In genomic region chr3:185688808-185689207, GRCh38 we compare ENCODE assay signal across 8 cellular contexts.
DNase-seq lines count a peak whose midpoint lies in the region; ATAC-seq and TF ChIP-seq lines count a peak whose summit lies in the region.

No MANE protein-coding gene starts in this region.

- in situ Hi-C loops in HAP-1 (cut with MboI; ENCODE audit: low sequenced_read_pairs): no loop called here

- no peaks in the 10 kb centered on the region for H3K9me2 ChIP-seq in hepatocyte (replicated peaks; ENCODE audit: insufficient read depth)

- whole genome bisulfite sequencing in hepatocyte (ENCODE audit: low lambda C conversion rate, missing lambda C conversion rate): 68% methylated on average over 4 of the region's 4 CpGs

- H3K4me2 ChIP-seq in hepatocyte: no peak overlapping the region

- H3K79me2 ChIP-seq in hepatocyte: peaks cover 72% of the 10 kb centered on the region

- no peak for TF ChIP-seq CTCF in hepatocyte (IDR thresholded peaks at IDR 0.05; ENCODE audit: poor library complexity)
- no peak for TF ChIP-seq CTCF in vagina (IDR thresholded peaks at IDR 0.05)

- peaks cover 4% of the 10 kb centered on the region for H3K4me1 ChIP-seq in hepatocyte (ENCODE audit: insufficient read depth)
- no peaks in the 10 kb centered on the region for H3K4me1 ChIP-seq in HAP-1
- H3K4me1 ChIP-seq in vagina: no peaks in the 10 kb centered on the region

- ATAC-seq in SK-N-SH treated with all-trans-retinoic acid at 6 μM for 48 hours (peak; percentile 92), HG02840 (IDR thresholded peaks at IDR 0.05; ENCODE audit: low FRiP score, unreplicated experiment) (no peak)

- intact Hi-C loops in vagina (cut with DNase I): no loop called here

- H3K9me3 ChIP-seq in hepatocyte (ENCODE audit: low read depth) (no peaks in the 10 kb centered on the region), HAP-1 (no peaks in the 10 kb centered on the region), vagina (no peaks in the 10 kb centered on the region)

- H3K36me3 ChIP-seq in hepatocyte (replicated peaks; ENCODE audit: insufficient read depth, low read depth) (no peaks in the 10 kb centered on the region), HAP-1 (replicated peaks) (peaks cover 39% of the 10 kb centered on the region), vagina (no peaks in the 10 kb centered on the region)

- peak overlapping the region; percentile 85 for H3K27ac ChIP-seq in hepatocyte
- no peak overlapping the region for H3K27ac ChIP-seq in vagina

- no peak overlapping the region for H3K4me3 ChIP-seq in hepatocyte
- H3K4me3 ChIP-seq in HAP-1: no peak overlapping the region
- no peak overlapping the region for H3K4me3 ChIP-seq in vagina

- TF ChIP-seq POLR2A in vagina (IDR thresholded peaks at IDR 0.05): no peak

- no peak overlapping the region for H2AFZ ChIP-seq in hepatocyte

- peaks cover 5% of the 10 kb centered on the region for H4K20me1 ChIP-seq in hepatocyte (ENCODE audit: insufficient read depth, poor library complexity, severe bottlenecking)

- peak in 2 of 3 donors; percentile 1 to 3 for DNase-seq in stimulated activated CD4-positive, alpha-beta T cell treated with anti-CD3 and anti-CD28 coated beads, Interleukin-12 subunit alpha, Interleukin-12 subunit beta, amount 100 ng/mL, for 48 hours (ENCODE audit: low read depth in 2 of 3, low spot score in 1 of 3)
- DNase-seq in stimulated activated CD4-positive, alpha-beta T cell treated with anti-CD3 and anti-CD28 coated beads, Interleukin-12 subunit alpha, Interleukin-12 subunit beta, amount 100 ng/mL, for 4 hours: no peak
- DNase-seq in hepatocyte (ENCODE audit: low spot score) (peak; percentile 68), HAP-1 (ENCODE audit: low spot score in 2 of 2) (no peak), NCI-H1694 (lab: John Stamatoyannopoulos, UW) (no peak), vagina (ENCODE audit: extremely low spot score in 2 of 2) (no peak)

- H3K27me3 ChIP-seq in hepatocyte (no peaks in the 10 kb centered on the region), HAP-1 (ENCODE audit: low read depth) (no peaks in the 10 kb centered on the region), vagina (no peaks in the 10 kb centered on the region)

TF ChIP-seq in SK-N-SH treated with all-trans-retinoic acid at 6 μM for 48 hours, 23 proteins besides CTCF, POLR2A, EP300 and RAD21:
- TF ChIP-seq TOX (CRISPR knock-in tag; IDR thresholded peaks at IDR 0.05; ENCODE audit: borderline replicate concordance) (peak; percentile 60; the same call in 1 of the 2 replicates), TCF4 (CRISPR knock-in tag; IDR thresholded peaks at IDR 0.05; ENCODE audit: borderline replicate concordance) (no peak)

Comparison
In these comparisons a context has a peak if more than half of its experiments do, and no peak if none do; other contexts are left out.
1. DNase-seq: peak in stimulated activated CD4-positive, alpha-beta T cell treated with anti-CD3 and anti-CD28 coated beads, Interleukin-12 subunit alpha, Interleukin-12 subunit beta, amount 100 ng/mL, for 48 hours (2 of 3) and hepatocyte (single experiment); none in stimulated activated CD4-positive, alpha-beta T cell treated with anti-CD3 and anti-CD28 coated beads, Interleukin-12 subunit alpha, Interleukin-12 subunit beta, amount 100 ng/mL, for 4 hours (single experiment), HAP-1 (0 of 2), NCI-H1694 (single experiment) and vagina (0 of 2).